Comparison of ENCODE assay signal across 17 cellular contexts in the genomic region with DNA sequence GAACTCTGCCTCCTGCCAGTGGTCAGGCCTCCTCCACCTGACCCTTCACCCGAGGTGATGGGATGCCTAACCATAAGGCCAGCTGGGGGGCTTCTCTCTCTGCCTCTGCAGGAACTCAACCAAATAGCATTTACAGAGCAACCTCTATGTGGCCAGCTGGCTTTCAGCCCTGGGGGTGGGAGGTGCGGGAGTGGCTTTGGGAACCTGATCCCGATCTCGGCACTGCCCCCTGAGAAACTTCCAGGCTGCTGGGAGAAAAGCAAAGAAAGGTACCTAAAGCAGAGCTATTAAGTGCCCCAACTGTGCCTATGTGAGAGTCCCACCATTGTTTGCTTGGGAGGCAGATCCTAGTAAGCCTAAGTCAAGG. TPM values are rescaled to one million over a fixed set of nuclear protein-coding genes. Genes with fewer than 3 reads are reported as not detected.
DNase-seq lines count a peak whose midpoint lies in the region; ATAC-seq, FAIRE-seq and TF ChIP-seq lines count a peak whose summit lies in the region.
"Had no signal": no experiment of that assay in that cellular context is flagged by ENCODE, and none has a peak within 500 bp of the region (broad histone marks: within the 10 kb centered on the region; RNA-seq: fewer than 3 reads in every experiment).

No MANE protein-coding gene starts in this region.

- peaks cover under 1% of the 10 kb centered on the region for H3K27me3 Mint-ChIP-seq in nephron progenitor cell (ENCODE audit: low read depth, poor library complexity)
- no peaks in the 10 kb centered on the region for H3K27me3 Mint-ChIP-seq in osteocyte (ENCODE audit: unreplicated experiment)
- peaks cover 16 to 23% (median 22%) of the 10 kb centered on the region in 3 donors for H3K27me3 Mint-ChIP-seq in CD14-positive monocyte (ENCODE audit: low read depth in 3 of 3)
- H3K27me3 Mint-ChIP-seq in activated CD4-positive, alpha-beta memory T cell treated with anti-CD3 and anti-CD28 coated beads, Interleukin-2, amount 10 ng/mL, durations not matched to agents 7 days and 5 days, result peaks cover 1% of the 10 kb centered on the region
- H3K27me3 Mint-ChIP-seq: stimulated activated memory B cell treated with anti-CD40 and anti-IgM and Interleukin-4, amounts not matched to agents 10 μg/mL and 1 μg/mL and 100 μg/mL, for 72 hours had no signal

- TF ChIP-seq CTCF in HepG2 (CRISPR knock-in tag; IDR thresholded peaks at IDR 0.05), result no peak
- TF ChIP-seq CTCF in right lobe of liver (IDR thresholded peaks at IDR 0.05), result no peak
- TF ChIP-seq CTCF in gastroesophageal sphincter (IDR thresholded peaks at IDR 0.05), result no peak
- no peak for TF ChIP-seq CTCF in nephron progenitor cell (IDR thresholded peaks at IDR 0.05)
- no peak for TF ChIP-seq CTCF in osteocyte (IDR thresholded peaks at IDR 0.05)
- TF ChIP-seq CTCF in CD14-positive monocyte (IDR thresholded peaks at IDR 0.05), result no peak

- H3K4me3 Mint-ChIP-seq in nephron progenitor cell (peak overlapping the region; percentile 49), osteocyte (ENCODE audit: unreplicated experiment) (no peak overlapping the region), CD14-positive monocyte (peak overlapping the region in 1 of 2 donors; percentile 37)
- H3K4me3 Mint-ChIP-seq in activated CD4-positive, alpha-beta memory T cell treated with anti-CD3 and anti-CD28 coated beads, Interleukin-2, amount 10 ng/mL, durations not matched to agents 7 days and 5 days, result no peak overlapping the region
- H3K4me3 Mint-ChIP-seq: natural killer cell had no signal

- 0 out of 5 replicates have a peak, but pooled peaks cover 0 to 8% of the 10 kb centered on the region in 2 experiments for H3K27me3 ChIP-seq in HepG2 (ENCODE audit: control insufficient read depth in 1 of 2, insufficient read depth in 2 of 2, low read length in 2 of 2)
- no peaks in the 10 kb centered on the region for H3K27me3 ChIP-seq in right lobe of liver
- H3K27me3 ChIP-seq in gastroesophageal sphincter, result no peaks in the 10 kb centered on the region

- peak overlapping the region; percentile 94 for H3K27ac Mint-ChIP-seq in nephron progenitor cell
- no peak overlapping the region for H3K27ac Mint-ChIP-seq in osteocyte (ENCODE audit: unreplicated experiment)
- no peak overlapping the region for H3K27ac Mint-ChIP-seq in CD14-positive monocyte
- H3K27ac Mint-ChIP-seq in activated CD4-positive, alpha-beta memory T cell treated with anti-CD3 and anti-CD28 coated beads, Interleukin-2, amount 10 ng/mL, durations not matched to agents 7 days and 5 days, result no peak overlapping the region
- H3K27ac Mint-ChIP-seq: activated T-helper 2 cell treated with anti-CD3 and anti-CD28 coated beads, Interferon-gamma antibody, Interleukin-2, Interleukin-4, amounts not matched to agents 10 μg/mL and 5 μg/mL and 100 μg/mL, durations not matched to agents 14 hours and 24 hours and 36 hours; natural killer cell had no signal

- no peak overlapping the region for H3K9ac ChIP-seq in HepG2 (ENCODE audit: insufficient read depth, low read depth, low read length)

- H3K36me3 ChIP-seq in HepG2 (replicated peaks in 1 of 2; ENCODE audit: control insufficient read depth in 1 of 2, insufficient read depth in 2 of 2, low read length in 2 of 2) (peaks cover 0 to 12% of the 10 kb centered on the region in 2 experiments; a peak in 2 of 5 replicates), right lobe of liver (peaks cover 0 to 10% (median 5%) of the 10 kb centered on the region in 4 donors), gastroesophageal sphincter (peaks cover 0 to 26% of the 10 kb centered on the region in 2 donors)

- intact Hi-C loops in HepG2 (cut with micrococcal nuclease; ENCODE audit: unreplicated experiment), result loop anchor here (2.0 kb wide), 1 partner anchor 39 kb away; the partner anchor contains the start of gene EFNA1
- intact Hi-C loops in right lobe of liver (cut with DNase I), result loop anchor here (5.0 kb wide), 1 partner anchor 74 kb away; no protein-coding TSS in a partner anchor
- intact Hi-C loops in CD14-positive monocyte (cut with micrococcal nuclease), result loop anchor here in 1 of 2 donors (2.0 to 5.0 kb wide), 2 partner anchors 39 to 73 kb away; partner anchors contain the start of gene EFNA1

- FAIRE-seq in HepG2 (lab: Jason Lieb, UNC), result no peak
- FAIRE-seq: kidney had no signal

- no TSS peak for BruUV-seq in HepG2 (replicated peaks; lab: Mats Ljungman, UMichigan)

- TF ChIP-seq RAD21 in HepG2 (CRISPR knock-in tag; IDR thresholded peaks at IDR 0.05), result no peak

- peaks cover 14% of the 10 kb centered on the region for H3K36me3 Mint-ChIP-seq in nephron progenitor cell (ENCODE audit: low read depth)
- peaks cover 11% of the 10 kb centered on the region for H3K36me3 Mint-ChIP-seq in osteocyte (ENCODE audit: unreplicated experiment)
- peaks cover 16 to 24% of the 10 kb centered on the region in 2 donors for H3K36me3 Mint-ChIP-seq in CD14-positive monocyte
- peaks cover 12% of the 10 kb centered on the region for H3K36me3 Mint-ChIP-seq in activated CD4-positive, alpha-beta memory T cell treated with anti-CD3 and anti-CD28 coated beads, Interleukin-2, amount 10 ng/mL, durations not matched to agents 7 days and 5 days (ENCODE audit: low read depth)
- H3K36me3 Mint-ChIP-seq: natural killer cell had no signal

- no CpG with 5 or more reads among the region's 4 CpGs for WGBS in HepG2 (ENCODE audit: low lambda C conversion rate)
- no CpG with 5 or more reads among the region's 4 CpGs for WGBS in right lobe of liver (ENCODE audit: insufficient coverage, low coverage, low lambda C conversion rate, missing lambda C conversion rate)
- no CpG with 5 or more reads among the region's 4 CpGs for WGBS in gastroesophageal sphincter (ENCODE audit: low coverage in 1 of 2), 2 donors

- ATAC-seq in HepG2 (no peak), right lobe of liver (no peak), gastroesophageal sphincter (no peak)
- ATAC-seq: natural killer cell; stimulated activated memory B cell treated with anti-CD40 and anti-IgM and Interleukin-4, amounts not matched to agents 10 μg/mL and 1 μg/mL and 100 μg/mL, for 72 hours had no signal

- no peak overlapping the region for H3K27ac ChIP-seq in HepG2 (ENCODE audit: extremely low read length, insufficient read depth, low read length)
- H3K27ac ChIP-seq in right lobe of liver, result peak overlapping the region in 1 of 3 donors; percentile 63
- H3K27ac ChIP-seq in gastroesophageal sphincter, result peak overlapping the region in 3 of 4 donors; percentile 51 to 68 (median 63)

- peak overlapping the region; percentile 57 for H3K4me2 ChIP-seq in HepG2 (ENCODE audit: low read depth, low read length)

- H3K4me3 ChIP-seq in HepG2 (replicated peaks in 1 of 3; ENCODE audit: insufficient read depth in 1 of 3, low read depth in 2 of 3, low read length in 3 of 3), result peak overlapping the region in 1 of 3 experiments; percentile 40; a peak in 2 of 6 replicates
- H3K4me3 ChIP-seq in right lobe of liver, result no peak overlapping the region
- H3K4me3 ChIP-seq in gastroesophageal sphincter, result no peak overlapping the region

- H3K4me1 ChIP-seq in HepG2 (ENCODE audit: insufficient read depth, low read length), result peaks cover 24% of the 10 kb centered on the region
- peaks cover 0 to 4% (median 0%) of the 10 kb centered on the region in 4 donors for H3K4me1 ChIP-seq in right lobe of liver
- peaks cover 0 to 31% (median 11%) of the 10 kb centered on the region in 3 donors for H3K4me1 ChIP-seq in gastroesophageal sphincter

- TF ChIP-seq EP300 in HepG2 (IDR thresholded peaks at IDR 0.05; ENCODE audit: low read depth in 2 of 2, low read length in 2 of 2) (no peak), HepG2 (CRISPR knock-in tag; IDR thresholded peaks at IDR 0.05; ENCODE audit: borderline replicate concordance) (no peak), gastroesophageal sphincter (IDR thresholded peaks at IDR 0.05) (no peak)

- H3K4me1 Mint-ChIP-seq in nephron progenitor cell (peaks cover 27% of the 10 kb centered on the region), osteocyte (ENCODE audit: unreplicated experiment) (peaks cover 9% of the 10 kb centered on the region), CD14-positive monocyte (peaks cover 19% of the 10 kb centered on the region)
- peaks cover 19% of the 10 kb centered on the region for H3K4me1 Mint-ChIP-seq in activated CD4-positive, alpha-beta memory T cell treated with anti-CD3 and anti-CD28 coated beads, Interleukin-2, amount 10 ng/mL, durations not matched to agents 7 days and 5 days

- no peaks in the 10 kb centered on the region for H3K79me2 ChIP-seq in HepG2 (ENCODE audit: insufficient read depth, low read length)

- H3K9me3 Mint-ChIP-seq in nephron progenitor cell (peaks cover 11% of the 10 kb centered on the region), osteocyte (ENCODE audit: unreplicated experiment) (no peaks in the 10 kb centered on the region), CD14-positive monocyte (peaks cover 0 to 11% (median 6%) of the 10 kb centered on the region in 7 donors)
- no peaks in the 10 kb centered on the region for H3K9me3 Mint-ChIP-seq in activated CD4-positive, alpha-beta memory T cell treated with anti-CD3 and anti-CD28 coated beads, Interleukin-2, amount 10 ng/mL, durations not matched to agents 7 days and 5 days
- H3K9me3 Mint-ChIP-seq: activated T-helper 2 cell treated with anti-CD3 and anti-CD28 coated beads, Interferon-gamma antibody, Interleukin-2, Interleukin-4, amounts not matched to agents 10 μg/mL and 5 μg/mL and 100 μg/mL, durations not matched to agents 14 hours and 24 hours and 36 hours; natural killer cell; stimulated activated memory B cell treated with anti-CD40 and anti-IgM and Interleukin-4, amounts not matched to agents 10 μg/mL and 1 μg/mL and 100 μg/mL, for 72 hours had no signal

- POLR2A ChIA-PET in HepG2 (lab: Yijun Ruan, JAX), result interaction anchor here (1.0 to 5.9 kb wide), 2 partner anchors 39 to 75 kb away, joined by 3 to 56 read pairs; partner anchors contain the start of gene EFNA1
- POLR2A ChIA-PET in activated CD4-positive, alpha-beta memory T cell treated with anti-CD3 and anti-CD28 coated beads, Interleukin-2, amount 10 ng/mL, durations not matched to agents 7 days and 5 days (lab: Charles Lee), result interaction anchor here (1.0 kb wide), 1 partner anchor 24 kb away, joined by 3 read pairs; no protein-coding TSS in a partner anchor

- H3K9me3 ChIP-seq in HepG2 (ENCODE audit: low read length) (no peaks in the 10 kb centered on the region), right lobe of liver (no peaks in the 10 kb centered on the region), gastroesophageal sphincter (no peaks in the 10 kb centered on the region)

- in situ Hi-C loops in HepG2 (cut with HindIII; ENCODE audit: extremely low pct_ligation_motif_present, low pct_unique_long_range_greater_than_20kb), result loop anchor here (5.0 kb wide), 1 partner anchor 74 kb away; no protein-coding TSS in a partner anchor

- CTCF ChIA-PET in HepG2 (lab: Yijun Ruan, JAX; ENCODE audit: low intra/inter-chr PET ratio, low total read pairs), result interaction anchor here (5.3 kb wide), 1 partner anchor 73 kb away, joined by 165 read pairs; no protein-coding TSS in a partner anchor
- CTCF ChIA-PET in activated CD4-positive, alpha-beta memory T cell treated with anti-CD3 and anti-CD28 coated beads, Interleukin-2, amount 10 ng/mL, durations not matched to agents 7 days and 5 days (lab: Charles Lee), result interaction anchor here (4.5 to 8.0 kb wide), 3 partner anchors 69 to 80 kb away, joined by 25 to 209 read pairs (median 89); no protein-coding TSS in a partner anchor

- no peak for DNase-seq in HepG2 (ENCODE audit: low spot score)
- DNase-seq in right lobe of liver, result no peak
- DNase-seq in nephron progenitor cell, result peak; percentile 54
- no peak for DNase-seq in osteocyte (ENCODE audit: extremely low spot score, unreplicated experiment)
- no peak for DNase-seq in CD14-positive monocyte (ENCODE audit: low spot score)
- no peak for DNase-seq in activated CD4-positive, alpha-beta memory T cell treated with anti-CD3 and anti-CD28 coated beads, Interleukin-2, amount 10 ng/mL, durations not matched to agents 7 days and 5 days
- no peak for DNase-seq in NCI-H1694 (lab: John Stamatoyannopoulos, UW)
- DNase-seq: activated CD4-positive, alpha-beta T cell treated with anti-CD3 and anti-CD28 coated beads, Interleukin-2, amount 50 U/mL, for 4 hours; DMS 273 treated with DMSO at 0.1 percent for 48 hours; effector CD4-positive, alpha-beta T cell; foreskin fibroblast; natural killer cell; NCI-H1048 had no signal

- TF ChIP-seq POLR2A in HepG2 (IDR thresholded peaks at IDR 0.05; ENCODE audit: insufficient read depth in 1 of 2, low read depth in 2 of 2, low read length in 2 of 2), result no peak
- no peak for TF ChIP-seq POLR2A in right lobe of liver (IDR thresholded peaks at IDR 0.05)
- no peak for TF ChIP-seq POLR2A in gastroesophageal sphincter (IDR thresholded peaks at IDR 0.05)

- no peak overlapping the region for H2AFZ ChIP-seq in HepG2 (ENCODE audit: low read length)

- H4K20me1 ChIP-seq in HepG2 (ENCODE audit: insufficient read depth, low read length), result no peaks in the 10 kb centered on the region

RNA-seq across cellular contexts. Expression of gene KRTCAP2, which starts 7.1 kb away (rescaled TPM):
- total RNA-seq in HepG2 (2016; rRNA removed; fragmentation: Illumina TruSeq; extraction: Trizol) (48.5 and 79.4 TPM in 2 replicates), right lobe of liver (100 to 1,000 TPM in 3 of 6 experiments, 10 to 100 TPM in 3; 85.5 to 145 (median 99.9) TPM), gastroesophageal sphincter (100 to 1,000 TPM in 1 of 4 donors, 10 to 100 TPM in 3; 80.8 to 144 (median 92.3) TPM), osteocyte (190 and 201 TPM in 2 replicates)
- total RNA-seq in HepG2 (2016; cell fraction: cytosol; rRNA removed; fragmentation: Illumina TruSeq; extraction: Trizol; ENCODE audit: low read depth), result 40.0 and 49.4 TPM in 2 replicates
- 40.7 and 78.5 TPM in 2 replicates for total RNA-seq in HepG2 (2016; cell fraction: insoluble cytoplasmic fraction; rRNA removed; fragmentation: Illumina TruSeq; extraction: Trizol)
- 33.6 and 41.0 TPM in 2 replicates for total RNA-seq in HepG2 (2016; cell fraction: membrane; rRNA removed; fragmentation: Illumina TruSeq; extraction: Trizol)
- total RNA-seq in HepG2 (2016; cell fraction: nucleus; rRNA removed; fragmentation: Illumina TruSeq; extraction: Trizol), result 50.0 and 52.6 TPM in 2 replicates
- polyA plus RNA-seq in HepG2 (2011; rRNA removed) (77.3 and 89.3 TPM in 2 replicates), CD14-positive monocyte (100 to 1,000 TPM; 247 to 256 TPM)
- 125 and 155 TPM in 2 replicates for polyA plus RNA-seq in HepG2 (2011; cell fraction: cytosol; rRNA removed)
- 119 and 133 TPM in 2 replicates for polyA plus RNA-seq in HepG2 (2011; cell fraction: nucleus; rRNA removed)
- polyA plus RNA-seq in HepG2 (2012), result 73.3 and 73.7 TPM in 2 replicates
- polyA plus RNA-seq in HepG2 (2016; cell fraction: cytosol; fragmentation: Illumina TruSeq; extraction: Trizol; ENCODE audit: low read depth), result 64.6 and 72.6 TPM in 2 replicates
- polyA plus RNA-seq in HepG2 (2016; cell fraction: insoluble cytoplasmic fraction; fragmentation: Illumina TruSeq; extraction: Trizol; ENCODE audit: low read depth), result 47.5 and 61.4 TPM in 2 replicates
- polyA plus RNA-seq in HepG2 (2016; cell fraction: membrane; fragmentation: Illumina TruSeq; extraction: Trizol; ENCODE audit: low read depth), result 49.4 and 56.2 TPM in 2 replicates
- polyA plus RNA-seq in HepG2 (2016; cell fraction: nucleus; fragmentation: Illumina TruSeq; extraction: Trizol; ENCODE audit: insufficient read depth, low read depth), result 120 and 121 TPM in 2 replicates
- polyA minus RNA-seq in HepG2 (2011; rRNA and poly(A)+ RNA removed; ENCODE audit: low replicate concordance), result 182 and 884 TPM in 2 replicates
- polyA minus RNA-seq in HepG2 (2011; cell fraction: cytosol; rRNA and poly(A)+ RNA removed), result 27.3 and 38.2 TPM in 2 replicates
- 22.9 and 23.5 TPM in 2 replicates for polyA minus RNA-seq in HepG2 (2011; cell fraction: nucleus; rRNA and poly(A)+ RNA removed)
- 100 to 1,000 TPM; 203 to 224 TPM for total RNA-seq in activated CD4-positive, alpha-beta memory T cell treated with anti-CD3 and anti-CD28 coated beads, Interleukin-2, amount 10 ng/mL, durations not matched to agents 7 days and 5 days

RNA-seq across cellular contexts. Expression of gene TRIM46, which starts 7.7 kb away (rescaled TPM):
- 0.04 and 0.08 TPM in 2 replicates for total RNA-seq in HepG2 (2016; rRNA removed; fragmentation: Illumina TruSeq; extraction: Trizol)
- not detected in 2 replicates for total RNA-seq in HepG2 (2016; cell fraction: cytosol; rRNA removed; fragmentation: Illumina TruSeq; extraction: Trizol; ENCODE audit: low read depth)
- total RNA-seq in HepG2 (2016; cell fraction: insoluble cytoplasmic fraction; rRNA removed; fragmentation: Illumina TruSeq; extraction: Trizol), result 0.04 TPM in 1 of 2 replicates, not detected in the other
- not detected in 2 replicates for total RNA-seq in HepG2 (2016; cell fraction: membrane; rRNA removed; fragmentation: Illumina TruSeq; extraction: Trizol)
- total RNA-seq in HepG2 (2016; cell fraction: nucleus; rRNA removed; fragmentation: Illumina TruSeq; extraction: Trizol), result not detected in 2 replicates
- polyA plus RNA-seq in HepG2 (2011; rRNA removed), result 0.09 and 0.12 TPM in 2 replicates
- polyA plus RNA-seq in HepG2 (2011; cell fraction: cytosol; rRNA removed), result 0.04 and 0.11 TPM in 2 replicates
- polyA plus RNA-seq in HepG2 (2011; cell fraction: nucleus; rRNA removed), result 0.43 and 0.47 TPM in 2 replicates
- polyA plus RNA-seq in HepG2 (2012), result 0.15 and 0.25 TPM in 2 replicates
- 0.02 and 0.05 TPM in 2 replicates for polyA plus RNA-seq in HepG2 (2016; cell fraction: cytosol; fragmentation: Illumina TruSeq; extraction: Trizol; ENCODE audit: low read depth)
- polyA plus RNA-seq in HepG2 (2016; cell fraction: insoluble cytoplasmic fraction; fragmentation: Illumina TruSeq; extraction: Trizol; ENCODE audit: low read depth), result not detected in 2 replicates
- polyA plus RNA-seq in HepG2 (2016; cell fraction: membrane; fragmentation: Illumina TruSeq; extraction: Trizol; ENCODE audit: low read depth), result 0.05 and 0.08 TPM in 2 replicates
- 0.21 TPM in 1 of 2 replicates, not detected in the other for polyA plus RNA-seq in HepG2 (2016; cell fraction: nucleus; fragmentation: Illumina TruSeq; extraction: Trizol; ENCODE audit: insufficient read depth, low read depth)
- polyA minus RNA-seq in HepG2 (2011; rRNA and poly(A)+ RNA removed; ENCODE audit: low replicate concordance), result 0.12 and 0.19 TPM in 2 replicates
- polyA minus RNA-seq in HepG2 (2011; cell fraction: cytosol; rRNA and poly(A)+ RNA removed), result not detected in 2 replicates
- not detected in 2 replicates for polyA minus RNA-seq in HepG2 (2011; cell fraction: nucleus; rRNA and poly(A)+ RNA removed)
- under 1 TPM in 2 of 6 experiments, not detected in 4; 0.09 to 0.15 TPM for total RNA-seq in right lobe of liver
- 1 to 10 TPM in 1 of 4 donors, under 1 TPM in 2, not detected in 1; 0.35 to 1.9 (median 0.40) TPM for total RNA-seq in gastroesophageal sphincter
- 6.1 and 7.7 TPM in 2 replicates for total RNA-seq in osteocyte
- not detected for polyA plus RNA-seq in CD14-positive monocyte
- total RNA-seq in activated CD4-positive, alpha-beta memory T cell treated with anti-CD3 and anti-CD28 coated beads, Interleukin-2, amount 10 ng/mL, durations not matched to agents 7 days and 5 days, result 10 to 100 TPM; 17.8 to 18.3 TPM

RNA-seq across cellular contexts. Expression of gene DPM3, which starts 25.7 kb away (rescaled TPM):
- 14.8 and 23.2 TPM in 2 replicates for total RNA-seq in HepG2 (2016; rRNA removed; fragmentation: Illumina TruSeq; extraction: Trizol)
- 29.5 and 29.8 TPM in 2 replicates for total RNA-seq in HepG2 (2016; cell fraction: cytosol; rRNA removed; fragmentation: Illumina TruSeq; extraction: Trizol; ENCODE audit: low read depth)
- total RNA-seq in HepG2 (2016; cell fraction: insoluble cytoplasmic fraction; rRNA removed; fragmentation: Illumina TruSeq; extraction: Trizol), result 21.9 and 28.1 TPM in 2 replicates
- total RNA-seq in HepG2 (2016; cell fraction: membrane; rRNA removed; fragmentation: Illumina TruSeq; extraction: Trizol), result 14.3 and 20.6 TPM in 2 replicates
- 18.3 and 22.2 TPM in 2 replicates for total RNA-seq in HepG2 (2016; cell fraction: nucleus; rRNA removed; fragmentation: Illumina TruSeq; extraction: Trizol)
- polyA plus RNA-seq in HepG2 (2011; rRNA removed), result 53.4 and 61.7 TPM in 2 replicates
- polyA plus RNA-seq in HepG2 (2011; cell fraction: cytosol; rRNA removed), result 70.1 and 134 TPM in 2 replicates
- polyA plus RNA-seq in HepG2 (2011; cell fraction: nucleus; rRNA removed), result 64.8 and 67.2 TPM in 2 replicates
- 39.2 and 68.2 TPM in 2 replicates for polyA plus RNA-seq in HepG2 (2012)
- polyA plus RNA-seq in HepG2 (2016; cell fraction: cytosol; fragmentation: Illumina TruSeq; extraction: Trizol; ENCODE audit: low read depth), result 29.6 and 50.5 TPM in 2 replicates
- polyA plus RNA-seq in HepG2 (2016; cell fraction: insoluble cytoplasmic fraction; fragmentation: Illumina TruSeq; extraction: Trizol; ENCODE audit: low read depth), result 22.4 and 23.3 TPM in 2 replicates
- polyA plus RNA-seq in HepG2 (2016; cell fraction: membrane; fragmentation: Illumina TruSeq; extraction: Trizol; ENCODE audit: low read depth), result 19.9 and 24.8 TPM in 2 replicates
- 44.3 and 46.0 TPM in 2 replicates for polyA plus RNA-seq in HepG2 (2016; cell fraction: nucleus; fragmentation: Illumina TruSeq; extraction: Trizol; ENCODE audit: insufficient read depth, low read depth)
- 23.2 and 26.3 TPM in 2 replicates for polyA minus RNA-seq in HepG2 (2011; rRNA and poly(A)+ RNA removed; ENCODE audit: low replicate concordance)
- 9.3 and 10.7 TPM in 2 replicates for polyA minus RNA-seq in HepG2 (2011; cell fraction: cytosol; rRNA and poly(A)+ RNA removed)
- polyA minus RNA-seq in HepG2 (2011; cell fraction: nucleus; rRNA and poly(A)+ RNA removed), result 3.2 and 5.7 TPM in 2 replicates
- 100 to 1,000 TPM in 1 of 6 experiments, 10 to 100 TPM in 5; 50.4 to 106 (median 60.4) TPM for total RNA-seq in right lobe of liver
- 100 to 1,000 TPM in 2 of 4 donors, 10 to 100 TPM in 2; 57.9 to 128 (median 87.7) TPM for total RNA-seq in gastroesophageal sphincter
- 61.3 and 64.4 TPM in 2 replicates for total RNA-seq in osteocyte
- polyA plus RNA-seq in CD14-positive monocyte, result 100 to 1,000 TPM in 1 of 2 donors, 10 to 100 TPM in 1; 99.9 to 141 TPM
- total RNA-seq in activated CD4-positive, alpha-beta memory T cell treated with anti-CD3 and anti-CD28 coated beads, Interleukin-2, amount 10 ng/mL, durations not matched to agents 7 days and 5 days, result 10 to 100 TPM; 80.2 to 80.6 TPM

RNA-seq across cellular contexts. Expression of gene SLC50A1, which starts 30.3 kb away (rescaled TPM):
- total RNA-seq in HepG2 (2016; rRNA removed; fragmentation: Illumina TruSeq; extraction: Trizol), result 16.4 and 22.5 TPM in 2 replicates
- 19.6 and 29.0 TPM in 2 replicates for total RNA-seq in HepG2 (2016; cell fraction: cytosol; rRNA removed; fragmentation: Illumina TruSeq; extraction: Trizol; ENCODE audit: low read depth)
- total RNA-seq in HepG2 (2016; cell fraction: insoluble cytoplasmic fraction; rRNA removed; fragmentation: Illumina TruSeq; extraction: Trizol), result 14.6 and 22.8 TPM in 2 replicates
- 30.5 and 34.4 TPM in 2 replicates for total RNA-seq in HepG2 (2016; cell fraction: membrane; rRNA removed; fragmentation: Illumina TruSeq; extraction: Trizol)
- total RNA-seq in HepG2 (2016; cell fraction: nucleus; rRNA removed; fragmentation: Illumina TruSeq; extraction: Trizol), result 13.0 and 15.2 TPM in 2 replicates
- polyA plus RNA-seq in HepG2 (2011; rRNA removed), result 46.8 and 49.5 TPM in 2 replicates
- polyA plus RNA-seq in HepG2 (2011; cell fraction: cytosol; rRNA removed), result 53.5 and 57.9 TPM in 2 replicates
- polyA plus RNA-seq in HepG2 (2011; cell fraction: nucleus; rRNA removed), result 18.6 and 21.1 TPM in 2 replicates
- polyA plus RNA-seq in HepG2 (2012), result 26.3 and 27.0 TPM in 2 replicates
- 24.2 and 36.2 TPM in 2 replicates for polyA plus RNA-seq in HepG2 (2016; cell fraction: cytosol; fragmentation: Illumina TruSeq; extraction: Trizol; ENCODE audit: low read depth)
- polyA plus RNA-seq in HepG2 (2016; cell fraction: insoluble cytoplasmic fraction; fragmentation: Illumina TruSeq; extraction: Trizol; ENCODE audit: low read depth), result 20.1 and 21.0 TPM in 2 replicates
- 29.7 and 39.9 TPM in 2 replicates for polyA plus RNA-seq in HepG2 (2016; cell fraction: membrane; fragmentation: Illumina TruSeq; extraction: Trizol; ENCODE audit: low read depth)
- 35.6 and 36.4 TPM in 2 replicates for polyA plus RNA-seq in HepG2 (2016; cell fraction: nucleus; fragmentation: Illumina TruSeq; extraction: Trizol; ENCODE audit: insufficient read depth, low read depth)
- 40.9 and 59.1 TPM in 2 replicates for polyA minus RNA-seq in HepG2 (2011; rRNA and poly(A)+ RNA removed; ENCODE audit: low replicate concordance)
- 12.3 and 19.1 TPM in 2 replicates for polyA minus RNA-seq in HepG2 (2011; cell fraction: cytosol; rRNA and poly(A)+ RNA removed)
- polyA minus RNA-seq in HepG2 (2011; cell fraction: nucleus; rRNA and poly(A)+ RNA removed), result 7.8 and 9.8 TPM in 2 replicates
- 10 to 100 TPM; 16.2 to 28.1 (median 24.4) TPM for total RNA-seq in right lobe of liver
- total RNA-seq in gastroesophageal sphincter, result 10 to 100 TPM; 12.5 to 16.8 (median 13.9) TPM
- 26.5 and 26.6 TPM in 2 replicates for total RNA-seq in osteocyte
- 10 to 100 TPM; 49.4 to 50.8 TPM for polyA plus RNA-seq in CD14-positive monocyte
- total RNA-seq in activated CD4-positive, alpha-beta memory T cell treated with anti-CD3 and anti-CD28 coated beads, Interleukin-2, amount 10 ng/mL, durations not matched to agents 7 days and 5 days, result 10 to 100 TPM; 50.4 to 52.6 TPM

RNA-seq across cellular contexts. Expression of gene EFNA1, which starts 38.3 kb away (rescaled TPM):
- total RNA-seq in HepG2 (2016; rRNA removed; fragmentation: Illumina TruSeq; extraction: Trizol), result 41.2 and 81.8 TPM in 2 replicates
- 20.3 and 22.5 TPM in 2 replicates for total RNA-seq in HepG2 (2016; cell fraction: cytosol; rRNA removed; fragmentation: Illumina TruSeq; extraction: Trizol; ENCODE audit: low read depth)
- 43.8 and 83.7 TPM in 2 replicates for total RNA-seq in HepG2 (2016; cell fraction: insoluble cytoplasmic fraction; rRNA removed; fragmentation: Illumina TruSeq; extraction: Trizol)
- 37.3 and 39.8 TPM in 2 replicates for total RNA-seq in HepG2 (2016; cell fraction: membrane; rRNA removed; fragmentation: Illumina TruSeq; extraction: Trizol)
- total RNA-seq in HepG2 (2016; cell fraction: nucleus; rRNA removed; fragmentation: Illumina TruSeq; extraction: Trizol), result 83.6 and 87.9 TPM in 2 replicates
- polyA plus RNA-seq in HepG2 (2011; rRNA removed), result 874 and 1,163 TPM in 2 replicates
- polyA plus RNA-seq in HepG2 (2011; cell fraction: cytosol; rRNA removed), result 750 and 916 TPM in 2 replicates
- polyA plus RNA-seq in HepG2 (2011; cell fraction: nucleus; rRNA removed), result 390 and 585 TPM in 2 replicates
- polyA plus RNA-seq in HepG2 (2012), result 254 and 427 TPM in 2 replicates
- polyA plus RNA-seq in HepG2 (2016; cell fraction: cytosol; fragmentation: Illumina TruSeq; extraction: Trizol; ENCODE audit: low read depth), result 16.7 and 18.6 TPM in 2 replicates
- 45.4 and 47.8 TPM in 2 replicates for polyA plus RNA-seq in HepG2 (2016; cell fraction: insoluble cytoplasmic fraction; fragmentation: Illumina TruSeq; extraction: Trizol; ENCODE audit: low read depth)
- 25.2 and 27.9 TPM in 2 replicates for polyA plus RNA-seq in HepG2 (2016; cell fraction: membrane; fragmentation: Illumina TruSeq; extraction: Trizol; ENCODE audit: low read depth)
- 175 and 184 TPM in 2 replicates for polyA plus RNA-seq in HepG2 (2016; cell fraction: nucleus; fragmentation: Illumina TruSeq; extraction: Trizol; ENCODE audit: insufficient read depth, low read depth)
- polyA minus RNA-seq in HepG2 (2011; rRNA and poly(A)+ RNA removed; ENCODE audit: low replicate concordance), result 139 and 593 TPM in 2 replicates
- 195 and 264 TPM in 2 replicates for polyA minus RNA-seq in HepG2 (2011; cell fraction: cytosol; rRNA and poly(A)+ RNA removed)
- polyA minus RNA-seq in HepG2 (2011; cell fraction: nucleus; rRNA and poly(A)+ RNA removed), result 72.6 and 120 TPM in 2 replicates
- 100 to 1,000 TPM in 5 of 6 experiments, 10 to 100 TPM in 1; 87.5 to 419 (median 196) TPM for total RNA-seq in right lobe of liver
- total RNA-seq in gastroesophageal sphincter, result 10 to 100 TPM; 13.1 to 25.8 (median 16.1) TPM
- 29.3 and 31.3 TPM in 2 replicates for total RNA-seq in osteocyte
- polyA plus RNA-seq in CD14-positive monocyte, result not detected
- total RNA-seq in activated CD4-positive, alpha-beta memory T cell treated with anti-CD3 and anti-CD28 coated beads, Interleukin-2, amount 10 ng/mL, durations not matched to agents 7 days and 5 days, result not detected
